Comparison of ENCODE assay signal across 18 cellular contexts in genomic region chr19:10364644-10365043, GRCh38.
"Had no signal": no experiment of that assay in that cellular context is flagged by ENCODE, and none has a peak within 500 bp of the region (broad histone marks: within the 10 kb centered on the region; RNA-seq: fewer than 3 reads in every experiment).

No MANE protein-coding gene starts in this region.

- H3K9me3 ChIP-seq: ovary, SK-N-SH, spleen, tibial artery had no signal

- ATAC-seq: stimulated activated naive B cell treated with anti-CD40 and anti-IgM and Interleukin-4, amounts not matched to agents 10 μg/mL and 1 μg/mL and 100 μg/mL, for 72 hours; WTC11 had no signal

- H3K27ac ChIP-seq: coronary artery, ovary, spleen, tibial artery had no signal

- H3K27me3 ChIP-seq: ovary, spleen, tibial artery had no signal

- H3K4me3 ChIP-seq: coronary artery, lung, ovary, spleen, tibial artery had no signal

- FAIRE-seq: frontal cortex, urothelium cell line had no signal

- H3K9ac ChIP-seq: SK-N-SH had no signal

- H3K36me3 ChIP-seq: ovary had no signal

- DNase-seq: activated CD4-positive, alpha-beta memory T cell treated with anti-CD3 and anti-CD28 coated beads for 36 hours; activated CD4-positive, alpha-beta T cell treated with anti-CD3 and anti-CD28 coated beads for 4 hours; activated naive CD4-positive, alpha-beta T cell treated with Interleukin-2 at 50 U/mL for 16 hours; activated naive CD8-positive, alpha-beta T cell treated with anti-CD3 and anti-CD28 coated beads, Interleukin-2, amount 10 ng/mL, durations not matched to agents 7 days and 5 days; activated T-cell treated with anti-CD3 and anti-CD28 coated beads for 4 hours; central memory CD4-positive, alpha-beta T cell; effector CD4-positive, alpha-beta T cell; ovary; SK-N-SH; spleen; stimulated activated CD4-positive, alpha-beta T cell treated with anti-CD3 and anti-CD28 coated beads, Interleukin-4, amount 100 ng/mL, for 4 hours; stimulated activated naive B cell treated with anti-CD40 and anti-IgM and Interleukin-4, amounts not matched to agents 10 μg/mL and 1 μg/mL and 100 μg/mL, for 72 hours; tibial artery had no signal

- H3K4me2 ChIP-seq: SK-N-SH had no signal

- H3K4me1 ChIP-seq: spleen, tibial artery had no signal
